In the genomic region with DNA sequence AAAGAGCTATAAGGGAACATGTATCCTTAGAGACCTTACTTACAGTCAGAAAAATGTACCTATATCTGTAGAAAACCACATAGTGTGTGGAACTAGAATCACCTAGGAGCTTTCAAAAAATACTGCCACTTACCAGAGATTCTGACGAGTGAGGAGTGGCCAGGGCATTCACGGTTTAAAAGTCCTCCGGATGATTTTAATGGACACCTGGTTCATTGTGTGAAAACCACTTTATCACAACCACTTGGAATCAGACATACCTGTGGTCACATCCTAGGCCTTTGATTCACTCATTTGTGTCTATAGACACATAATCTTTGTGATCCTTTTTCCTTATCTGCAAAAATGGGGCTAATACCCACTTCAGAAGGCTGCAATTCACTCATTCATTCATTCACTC, we compare ENCODE assay signal across 14 cellular contexts.
A peak's percentile ranks its signal among the peaks of the same experiment; 100 is the strongest.
DNase-seq lines count a peak whose midpoint lies in the region; ATAC-seq and TF ChIP-seq lines count a peak whose summit lies in the region.
"Had no signal": no experiment of that assay in that cellular context is flagged by ENCODE, and none has a peak within 500 bp of the region (broad histone marks: within the 10 kb centered on the region; RNA-seq: fewer than 3 reads in every experiment).

No MANE protein-coding gene starts in this region.

- H3K27me3 ChIP-seq in spleen (replicated peaks in 1 of 7) = no peaks in the 10 kb centered on the region
- H3K27me3 ChIP-seq in esophagus squamous epithelium = no peaks in the 10 kb centered on the region

- peak overlapping the region in 5 of 8 donors; percentile 2 to 20 (median 6) for H3K27ac ChIP-seq in spleen
- no peak overlapping the region for H3K27ac ChIP-seq in esophagus squamous epithelium

- intact Hi-C loops in spleen (cut with DNase I; ENCODE audit: low total_unique reads) (no loop called here), esophagus squamous epithelium (cut with DNase I) (no loop called here)

- H3K4me3 Mint-ChIP-seq in activated T-cell treated with anti-CD3 and anti-CD28 coated beads, Interleukin-2, amount 50 U/mL, for 72 hours = no peak overlapping the region
- H3K4me3 Mint-ChIP-seq in effector memory CD8-positive, alpha-beta T cell = no peak overlapping the region
- H3K4me3 Mint-ChIP-seq: GM23338 had no signal

- H3K36me3 ChIP-seq in spleen (peaks cover 0 to 53% (median 28%) of the 10 kb centered on the region in 6 donors), esophagus squamous epithelium (peaks cover 0 to 20% (median 0%) of the 10 kb centered on the region in 3 donors)

- no peaks in the 10 kb centered on the region for H3K27me3 Mint-ChIP-seq in activated T-cell treated with anti-CD3 and anti-CD28 coated beads, Interleukin-2, amount 50 U/mL, for 72 hours (ENCODE audit: low read depth)
- no peaks in the 10 kb centered on the region for H3K27me3 Mint-ChIP-seq in effector memory CD8-positive, alpha-beta T cell

- 90 to 94% (median 91%) methylated on average over 3 of the region's 3 CpGs for WGBS in spleen, 5 donors
- WGBS in esophagus squamous epithelium, 2 donors = 80 to 94% methylated on average over 3 of the region's 3 CpGs

- H3K9me3 ChIP-seq in spleen = peaks cover 0 to 12% (median 10%) of the 10 kb centered on the region in 8 donors
- H3K9me3 ChIP-seq in esophagus squamous epithelium = no peaks in the 10 kb centered on the region

- no peak for TF ChIP-seq CTCF in spleen (IDR thresholded peaks at IDR 0.05 in 8 of 11, conservative IDR thresholded peaks at IDR 0.05 in 3 of 11)
- no peak for TF ChIP-seq CTCF in esophagus squamous epithelium (IDR thresholded peaks at IDR 0.05)

- H3K4me3 ChIP-seq in spleen (no peak overlapping the region), esophagus squamous epithelium (no peak overlapping the region)
- H3K4me3 ChIP-seq: GM23338 had no signal

- no peak for DNase-seq in activated T-cell treated with anti-CD3 and anti-CD28 coated beads, Interleukin-2, amount 50 U/mL, for 72 hours
- no peak for DNase-seq in activated T-cell treated with anti-CD3 and anti-CD28 coated beads, Interleukin-2, amount 50 U/mL, for 48 hours
- peak; percentile 27 for DNase-seq in M059J (ENCODE audit: low read depth)
- no peak for DNase-seq in effector memory CD8-positive, alpha-beta T cell
- no peak for DNase-seq in spleen
- no peak for DNase-seq in esophagus squamous epithelium (lab: John Stamatoyannopoulos, UW)
- DNase-seq: aorta, COR-L47, NCI-H1694 treated with DMSO at 0.1 percent for 48 hours, NCI-H526, retina had no signal

- peak overlapping the region; percentile 70 for H3K27ac Mint-ChIP-seq in activated T-cell treated with anti-CD3 and anti-CD28 coated beads, Interleukin-2, amount 50 U/mL, for 72 hours
- peak overlapping the region; percentile 81 to 88 for H3K27ac Mint-ChIP-seq in effector memory CD8-positive, alpha-beta T cell
- H3K27ac Mint-ChIP-seq: GM23338 had no signal

- peaks cover 9 to 38% of the 10 kb centered on the region in 2 donors for H3K36me3 Mint-ChIP-seq in activated T-cell treated with anti-CD3 and anti-CD28 coated beads, Interleukin-2, amount 50 U/mL, for 72 hours (ENCODE audit: insufficient read depth in 2 of 2)
- H3K36me3 Mint-ChIP-seq in effector memory CD8-positive, alpha-beta T cell (ENCODE audit: insufficient read depth) = peaks cover 50% of the 10 kb centered on the region

- TF ChIP-seq POLR2A in spleen (IDR thresholded peaks at IDR 0.05) = no peak
- TF ChIP-seq POLR2A in esophagus squamous epithelium (IDR thresholded peaks at IDR 0.05) = no peak

- H3K9me3 Mint-ChIP-seq in activated T-cell treated with anti-CD3 and anti-CD28 coated beads, Interleukin-2, amount 50 U/mL, for 72 hours = peaks cover 0 to 1% of the 10 kb centered on the region in 2 donors
- peaks cover 0 to 1% of the 10 kb centered on the region in 2 donors for H3K9me3 Mint-ChIP-seq in effector memory CD8-positive, alpha-beta T cell
- H3K9me3 Mint-ChIP-seq: GM23338 had no signal

- H3K4me1 ChIP-seq in spleen (peaks cover 0 to 47% (median 12%) of the 10 kb centered on the region in 6 donors), esophagus squamous epithelium (peaks cover 0 to 31% (median 0%) of the 10 kb centered on the region in 3 donors)

- peaks cover 49% of the 10 kb centered on the region for H3K4me1 Mint-ChIP-seq in activated T-cell treated with anti-CD3 and anti-CD28 coated beads, Interleukin-2, amount 50 U/mL, for 72 hours (ENCODE audit: low read depth)
- H3K4me1 Mint-ChIP-seq in effector memory CD8-positive, alpha-beta T cell (ENCODE audit: low read depth in 2 of 2) = peaks cover 41 to 56% of the 10 kb centered on the region in 2 donors

- no peak for ATAC-seq in activated T-cell treated with anti-CD3 and anti-CD28 coated beads, Interleukin-2, amount 50 U/mL, for 72 hours (replicated peaks in 1 of 2)
- ATAC-seq in effector memory CD8-positive, alpha-beta T cell (replicated peaks) = peak; percentile 59
- ATAC-seq in GM21723 (IDR thresholded peaks at IDR 0.05; ENCODE audit: unreplicated experiment) = no peak
- ATAC-seq in HG03159 (IDR thresholded peaks at IDR 0.05; ENCODE audit: unreplicated experiment) = no peak
- ATAC-seq: GM23338 had no signal

Comparison
In these comparisons a context has a peak if more than half of its experiments do, and no peak if none do; other contexts are left out.
1. H3K27ac ChIP-seq: peak in spleen (5 of 8); none in esophagus squamous epithelium (0 of 4).